In genomic region chr4:108628411-108628810, GRCh38 we compare ENCODE assay signal across 16 cellular contexts.
"Had no signal": no experiment of that assay in that cellular context is flagged by ENCODE, and none has a peak within 500 bp of the region (broad histone marks: within the 10 kb centered on the region; RNA-seq: fewer than 3 reads in every experiment).

No MANE protein-coding gene starts in this region.

- DNase-seq: activated CD4-positive, alpha-beta T cell treated with anti-CD3 and anti-CD28 coated beads, Interleukin-2, amount 50 U/mL, for 1 hour; activated naive CD4-positive, alpha-beta T cell; adrenal gland; caudate nucleus; colonic mucosa; hippocampal formation; left ventricle myocardium inferior; naive B cell; ovary; sigmoid colon; stimulated activated CD4-positive, alpha-beta T cell treated with anti-CD3 and anti-CD28 coated beads, Interleukin-12 subunit alpha, Interleukin-12 subunit beta, amount 100 ng/mL, for 4 hours; stimulated activated CD4-positive, alpha-beta T cell treated with anti-CD3 and anti-CD28 coated beads, Interleukin-2, amount 100 ng/mL, for 24 hours had no signal

- H3K4me2 ChIP-seq: neural progenitor cell had no signal

- H3K27ac ChIP-seq: adrenal gland, colonic mucosa, left ventricle myocardium inferior, neural progenitor cell, ovary, sigmoid colon had no signal

- H3K27ac Mint-ChIP-seq: activated T-helper 1 cell treated with anti-CD3 and anti-CD28 coated beads, Interleukin-12 subunit alpha, Interleukin-12 subunit beta, Interleukin-2, Interleukin-4 antibody, amounts not matched to agents 30 ng/mL and 10 ng/mL and 1 ng/mL, durations not matched to agents 14 hours and 24 hours and 36 hours; neural progenitor cell; stimulated activated effector memory CD8-positive, alpha-beta T cell treated with anti-CD3 and anti-CD28 coated beads, Interleukin-12 subunit alpha, Interleukin-12 subunit beta, amount 100 ng/mL, for 72 hours had no signal

- H3K4me1 Mint-ChIP-seq: neural progenitor cell had no signal

- H3K36me3 ChIP-seq: ovary had no signal

- FAIRE-seq: endometrium had no signal

- H3K4me3 ChIP-seq: adrenal gland, colonic mucosa, left ventricle myocardium inferior, neural progenitor cell, ovary, sigmoid colon had no signal

- H3K9me3 ChIP-seq: adrenal gland, colonic mucosa, left ventricle myocardium inferior, ovary, sigmoid colon had no signal

- H3K27me3 Mint-ChIP-seq: naive B cell had no signal

- H3K4me3 Mint-ChIP-seq: activated T-helper 1 cell treated with anti-CD3 and anti-CD28 coated beads, Interleukin-12 subunit alpha, Interleukin-12 subunit beta, Interleukin-2, Interleukin-4 antibody, amounts not matched to agents 30 ng/mL and 10 ng/mL and 1 ng/mL, durations not matched to agents 14 hours and 24 hours and 36 hours; naive B cell; neural progenitor cell; stimulated activated effector memory CD8-positive, alpha-beta T cell treated with anti-CD3 and anti-CD28 coated beads, Interleukin-12 subunit alpha, Interleukin-12 subunit beta, amount 100 ng/mL, for 72 hours had no signal

- H3K9ac ChIP-seq: neural progenitor cell had no signal

- H3K9me3 Mint-ChIP-seq: activated T-helper 1 cell treated with anti-CD3 and anti-CD28 coated beads, Interleukin-12 subunit alpha, Interleukin-12 subunit beta, Interleukin-2, Interleukin-4 antibody, amounts not matched to agents 30 ng/mL and 10 ng/mL and 1 ng/mL, durations not matched to agents 14 hours and 24 hours and 36 hours; naive B cell; neural progenitor cell; stimulated activated effector memory CD8-positive, alpha-beta T cell treated with anti-CD3 and anti-CD28 coated beads, Interleukin-12 subunit alpha, Interleukin-12 subunit beta, amount 100 ng/mL, for 72 hours had no signal

- H3K4me1 ChIP-seq: colonic mucosa, neural progenitor cell had no signal

- H3K27me3 ChIP-seq: adrenal gland, colonic mucosa, neural progenitor cell, ovary, sigmoid colon had no signal

- H2AFZ ChIP-seq: neural progenitor cell had no signal
